In the genomic region with DNA sequence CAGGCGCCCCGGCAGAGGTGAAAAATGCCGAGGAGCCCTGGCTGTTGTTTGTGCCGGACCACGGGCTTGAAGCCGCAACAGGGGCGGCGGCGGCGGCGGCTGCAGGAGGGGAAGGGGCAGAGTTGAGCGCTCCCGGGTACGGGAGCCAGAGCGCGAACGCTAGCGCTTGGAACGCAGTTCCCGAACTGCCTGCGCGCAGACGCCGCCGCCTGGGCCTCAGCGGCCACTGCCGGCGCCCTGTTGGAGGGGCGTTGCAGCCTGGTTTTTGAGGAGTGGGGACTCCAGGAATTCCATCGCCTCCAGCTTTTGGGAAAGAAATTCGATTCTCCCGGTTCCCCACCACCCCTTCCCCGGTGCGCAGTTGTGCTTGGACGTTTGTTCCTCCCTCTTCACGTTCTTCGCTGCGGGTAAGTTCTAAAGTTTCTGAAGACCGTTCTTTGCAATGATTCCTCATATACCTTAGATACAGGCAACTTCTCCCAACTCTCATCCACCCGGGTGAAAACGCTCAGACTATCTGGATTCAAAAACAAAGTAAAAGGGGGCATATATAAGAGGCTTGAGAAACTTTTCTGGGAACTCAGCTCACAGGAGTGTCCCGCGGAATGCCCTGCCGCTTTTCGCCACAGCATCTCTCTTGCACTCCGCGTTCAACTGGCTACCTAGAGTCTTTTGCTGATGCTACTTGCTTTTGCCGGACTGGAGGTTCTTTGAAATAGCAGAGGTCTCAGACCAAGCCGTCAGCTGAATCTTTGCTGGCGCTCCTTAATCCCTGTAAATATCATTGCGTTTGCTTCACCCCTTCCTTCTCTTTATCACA, we compare ENCODE assay signal across 8 cellular contexts. TPM values are rescaled to one million over a fixed set of nuclear protein-coding genes. Genes with fewer than 3 reads are reported as not detected.
DNase-seq lines count a peak whose midpoint lies in the region; ATAC-seq, FAIRE-seq and TF ChIP-seq lines count a peak whose summit lies in the region.

No MANE protein-coding gene starts in this region.

- H3K4me2 ChIP-seq in PC-9 = peak overlapping the region; percentile 98

- no peaks in the 10 kb centered on the region for H3K79me2 ChIP-seq in PC-9 (ENCODE audit: low read depth)

- CTCF ChIA-PET in PC-9 (lab: Charles Lee) = no interaction called here

- H3K27ac ChIP-seq in C4-2B (no peak overlapping the region; the same call in 1 of the 2 replicates), PC-9 (no peak overlapping the region), small intestine (ENCODE audit: low read depth in 1 of 2, low read length in 1 of 2) (peak overlapping the region; percentile 5 to 90)

- H3K9me3 ChIP-seq in PC-9 (ENCODE audit: insufficient read depth, low read depth) (no peaks in the 10 kb centered on the region), small intestine (ENCODE audit: control insufficient read depth, low read depth) (no peaks in the 10 kb centered on the region)

- POLR2A ChIA-PET in PC-9 (lab: Charles Lee; ENCODE audit: unreplicated experiment) = interaction anchor here (0.7 kb wide), 1 partner anchor 258 kb away, joined by 3 read pairs; no protein-coding TSS in a partner anchor

- WGBS in small intestine, 3 donors = 1 to 3% (median 2%) methylated on average over 43 to 51 of the region's 51 CpGs

- H3K27me3 ChIP-seq in PC-9 (ENCODE audit: insufficient read depth, low read depth) (0 out of 2 replicates have a peak, but pooled peaks cover 12% of the 10 kb centered on the region), kidney epithelial cell (ENCODE audit: control insufficient read depth, insufficient read depth, low read length) (no peaks in the 10 kb centered on the region), small intestine (ENCODE audit: control insufficient read depth in 2 of 2, insufficient read depth in 2 of 2, low read length in 2 of 2) (peaks cover 5 to 8% of the 10 kb centered on the region in 2 donors)

- H3K9me2 ChIP-seq in PC-9 (ENCODE audit: insufficient read depth) = no peaks in the 10 kb centered on the region

- intact Hi-C loops in PC-9 (cut with micrococcal nuclease; ENCODE audit: unreplicated experiment) = loop anchor here (2.0 to 10.0 kb wide), 5 partner anchors 73 to 1539 kb away; no protein-coding TSS in a partner anchor

- ATAC-seq in GM19395 (IDR thresholded peaks at IDR 0.05; ENCODE audit: unreplicated experiment) = peak; percentile 23

- H3K4me1 ChIP-seq in PC-9 (replicated peaks; ENCODE audit: insufficient read depth) (peaks cover 9% of the 10 kb centered on the region; the same call in 1 of the 2 replicates), small intestine (ENCODE audit: control insufficient read depth in 2 of 2, insufficient read depth in 1 of 2, low read depth in 1 of 2, low read length in 1 of 2) (no peaks in the 10 kb centered on the region)

- no TSS peak for BruUV-seq in PC-9 (replicated peaks; lab: Mats Ljungman, UMichigan)

- peak in 1 of 2 experiments; percentile 39 for DNase-seq in PC-9
- peak; percentile 7 for DNase-seq in cerebellar cortex (ENCODE audit: low spot score)
- DNase-seq in kidney epithelial cell (ENCODE audit: low read depth) = no peak
- peak; percentile 4 for DNase-seq in small intestine
- no peak for DNase-seq in T-helper 9 cell
- no peak for DNase-seq in NCI-H2107 treated with DMSO at 0.1 percent for 48 hours (lab: John Stamatoyannopoulos, UW; ENCODE audit: unreplicated experiment)

- H3K36me3 ChIP-seq in PC-9 (ENCODE audit: low read depth) (no peaks in the 10 kb centered on the region), kidney epithelial cell (ENCODE audit: control insufficient read depth, insufficient read depth, low read length) (no peaks in the 10 kb centered on the region), small intestine (ENCODE audit: control insufficient read depth in 2 of 2, insufficient read depth in 2 of 2, low read length in 2 of 2) (no peaks in the 10 kb centered on the region)

- no peaks in the 10 kb centered on the region for H4K20me1 ChIP-seq in PC-9 (ENCODE audit: insufficient read depth)

- TF ChIP-seq CTCF in C4-2B (conservative IDR thresholded peaks at IDR 0.05) (peak; percentile 26), PC-9 (conservative IDR thresholded peaks at IDR 0.05) (0 out of 2 replicates have a peak, but pooled peaks have one; percentile 20), kidney epithelial cell (IDR thresholded peaks at IDR 0.05; ENCODE audit: insufficient read depth, low read length, poor library complexity, severe bottlenecking) (peak; percentile 24)

- FAIRE-seq in small intestine (lab: Jason Lieb, UNC) = no peak

- peak overlapping the region; percentile 100 for H2AFZ ChIP-seq in PC-9

- H3K4me3 ChIP-seq in PC-9 (peak overlapping the region; percentile 85), kidney epithelial cell (ENCODE audit: low read depth, low read length) (peak overlapping the region; percentile 75), small intestine (ENCODE audit: low read depth in 1 of 2, low read length in 2 of 2) (peak overlapping the region; percentile 39 to 72)

- H3F3A ChIP-seq in PC-9 (ENCODE audit: insufficient read depth, low read depth) = no peaks in the 10 kb centered on the region

RNA-seq across cellular contexts. Expression of gene FAT4, which starts 1.0 kb away (rescaled TPM):
- total RNA-seq in PC-9 (2021) = 4.5 and 5.5 TPM in 2 replicates
- 2.9 and 3.0 TPM in 2 replicates for total RNA-seq in kidney epithelial cell
- polyA plus RNA-seq in small intestine = 1 to 10 TPM in 1 of 3 donors, under 1 TPM in 1, not detected in 1; 0.27 to 1.5 TPM

Comparison
In these comparisons a context has a peak if more than half of its experiments do, and no peak if none do; other contexts are left out.
1. H3K27ac ChIP-seq: peak in small intestine (2 of 2); none in C4-2B (single experiment) and PC-9 (single experiment).
2. DNase-seq: peak in cerebellar cortex (single experiment) and small intestine (single experiment); none in kidney epithelial cell (single experiment), T-helper 9 cell (single experiment) and NCI-H2107 treated with DMSO at 0.1 percent for 48 hours (single experiment).
3. Peak in every context shown above with its lines, with median percentiles within 50 percentile points of each other: CTCF ChIP-seq and H3K4me3 ChIP-seq.